8 cellular contexts compared by ENCODE assay signal in the genomic region with DNA sequence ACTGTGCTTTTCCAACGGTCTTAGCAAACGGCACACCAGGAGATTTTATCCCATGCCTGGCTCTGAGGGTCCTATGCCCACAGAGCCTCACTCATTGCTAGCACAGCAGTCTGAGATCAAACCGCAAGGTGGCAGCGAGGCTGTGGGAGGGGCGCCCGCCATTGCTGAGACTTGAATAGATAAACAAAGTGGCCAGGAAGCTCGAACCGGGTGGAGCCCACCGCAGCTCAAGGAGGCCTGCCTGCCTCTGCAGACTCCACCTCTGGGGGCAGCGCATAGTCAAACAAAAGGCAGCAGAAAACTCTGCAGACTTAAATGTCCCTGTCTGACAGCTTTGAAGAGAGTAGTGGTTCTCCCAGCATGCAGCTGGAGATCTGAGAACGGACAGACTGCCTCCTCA. TPM values are rescaled to one million over a fixed set of nuclear protein-coding genes. Genes with fewer than 3 reads are reported as not detected.
A peak's percentile ranks its signal among the peaks of the same experiment; 100 is the strongest.
DNase-seq lines count a peak whose midpoint lies in the region; ATAC-seq and TF ChIP-seq lines count a peak whose summit lies in the region.
"Not testable (repeated sequence)": the region's sequence is repeated elsewhere in the genome, so short reads cannot be mapped to it uniquely, and the experiment has no call there.

No MANE protein-coding gene starts in this region.

- not testable (repeated sequence) for H3F3A ChIP-seq in OCI-LY1 (ENCODE audit: insufficient read depth, low read length)

- H3K36me3 Mint-ChIP-seq in activated naive CD8-positive, alpha-beta T cell treated with anti-CD3 and anti-CD28 coated beads for 36 hours: peaks cover 44% of the 10 kb centered on the region

- ATAC-seq in mucosa of descending colon; upper lobe of left lung (ENCODE audit: low FRiP score in 2 of 2): not testable (repeated sequence)

- 63 to 69% methylated on average over 8 to 11 of the region's 11 CpGs for WGBS in upper lobe of left lung, 2 donors

- H3K79me2 ChIP-seq in OCI-LY1 (ENCODE audit: insufficient read depth, low read length): not testable (repeated sequence)

- peak overlapping the region; percentile 66 for H3K27ac Mint-ChIP-seq in activated naive CD8-positive, alpha-beta T cell treated with anti-CD3 and anti-CD28 coated beads for 36 hours

- not testable (repeated sequence) for H3K9me3 ChIP-seq in OCI-LY1 (ENCODE audit: low read length); mucosa of descending colon; upper lobe of left lung

- H3K4me3 Mint-ChIP-seq in activated naive CD8-positive, alpha-beta T cell treated with anti-CD3 and anti-CD28 coated beads for 36 hours: not testable (repeated sequence)

- not testable (repeated sequence) for H4K20me1 ChIP-seq in OCI-LY1 (ENCODE audit: insufficient read depth, low read length)

- H2AFZ ChIP-seq in OCI-LY1 (ENCODE audit: low read length): not testable (repeated sequence)

- not testable (repeated sequence) for TF ChIP-seq POLR2A in upper lobe of left lung (IDR thresholded peaks at IDR 0.05)

- peaks cover 22% of the 10 kb centered on the region for H3K9me3 Mint-ChIP-seq in activated naive CD8-positive, alpha-beta T cell treated with anti-CD3 and anti-CD28 coated beads for 36 hours

- H3K4me1 Mint-ChIP-seq in activated naive CD8-positive, alpha-beta T cell treated with anti-CD3 and anti-CD28 coated beads for 36 hours: peaks cover 38% of the 10 kb centered on the region

- H3K27me3 ChIP-seq in OCI-LY1 (ENCODE audit: insufficient read depth, low read length); upper lobe of left lung: not testable (repeated sequence)

- H3K9ac ChIP-seq in OCI-LY1 (ENCODE audit: low read length): not testable (repeated sequence)

- peak overlapping the region; percentile 36 for H3K4me3 ChIP-seq in OCI-LY1 (ENCODE audit: low read depth, low read length, poor library complexity, severe bottlenecking)
- H3K4me3 ChIP-seq in mucosa of descending colon, upper lobe of left lung: not testable (repeated sequence)

- H3K36me3 ChIP-seq in OCI-LY1 (ENCODE audit: insufficient read depth, low read length); mucosa of descending colon (ENCODE audit: low read depth); upper lobe of left lung: not testable (repeated sequence)

- not testable (repeated sequence) for H3K4me1 ChIP-seq in OCI-LY1 (ENCODE audit: insufficient read depth, low read length, severe bottlenecking); mucosa of descending colon (ENCODE audit: low read depth); upper lobe of left lung

- not testable (repeated sequence) for H3K27ac ChIP-seq in OCI-LY1 (ENCODE audit: low read depth, low read length, poor library complexity, severe bottlenecking); upper lobe of left lung

- TF ChIP-seq EP300 in upper lobe of left lung (IDR thresholded peaks at IDR 0.05): not testable (repeated sequence)

- not testable (repeated sequence) for H3K27me3 Mint-ChIP-seq in activated naive CD8-positive, alpha-beta T cell treated with anti-CD3 and anti-CD28 coated beads for 36 hours

- peak overlapping the region; percentile 45; the same call in 1 of the 2 replicates for H3K4me2 ChIP-seq in OCI-LY1 (ENCODE audit: low read length)

- peak; percentile 14; the same call in 1 of the 2 replicates for TF ChIP-seq CTCF in OCI-LY1 (IDR thresholded peaks at IDR 0.05; ENCODE audit: low read length)
- TF ChIP-seq CTCF in mucosa of descending colon (IDR thresholded peaks at IDR 0.05); upper lobe of left lung (IDR thresholded peaks at IDR 0.05): not testable (repeated sequence)

- intact Hi-C loops in mucosa of descending colon (cut with DNase I, micrococcal nuclease): not testable (repeated sequence)

- DNase-seq in Daoy (ENCODE audit: low read depth) (peak; percentile 21), activated T-cell treated with anti-CD3 and anti-CD28 coated beads for 4 hours (peak; percentile 29), mucosa of descending colon (peak in 2 of 3 donors; percentile 42 to 75), upper lobe of left lung (peak; percentile 27 to 82)
- DNase-seq in activated CD4-positive, CD25-positive, alpha-beta regulatory T cell (lab: John Stamatoyannopoulos, UW): peak in 3 of 4 experiments; percentile 29 to 64 (median 63)
- peak; percentile 51 for DNase-seq in activated naive CD8-positive, alpha-beta T cell treated with anti-CD3 and anti-CD28 coated beads for 36 hours
- DNase-seq in stimulated activated CD8-positive, alpha-beta memory T cell treated with anti-CD3 and anti-CD28 coated beads, Interleukin-12 subunit alpha, Interleukin-12 subunit beta, amount 100 ng/mL, for 4 hours (ENCODE audit: low read depth): peak; percentile 24

- H3K9me2 ChIP-seq in OCI-LY1 (ENCODE audit: low read depth, low read length): not testable (repeated sequence)

RNA-seq across cellular contexts. Expression of a gene that starts 14.2 kb away (rescaled TPM):
- total RNA-seq in Daoy (2014; rRNA removed; shearing (Covaris generic)): 57.9 and 101 TPM in 2 replicates
- total RNA-seq in activated naive CD8-positive, alpha-beta T cell treated with anti-CD3 and anti-CD28 coated beads for 36 hours: 100 to 1,000 TPM; 164 to 175 TPM
- 10 to 100 TPM; 34.2 to 43.3 (median 41.8) TPM for total RNA-seq in mucosa of descending colon
- total RNA-seq in upper lobe of left lung: 10 to 100 TPM; 16.8 to 61.2 (median 23.7) TPM
